In the genomic region with DNA sequence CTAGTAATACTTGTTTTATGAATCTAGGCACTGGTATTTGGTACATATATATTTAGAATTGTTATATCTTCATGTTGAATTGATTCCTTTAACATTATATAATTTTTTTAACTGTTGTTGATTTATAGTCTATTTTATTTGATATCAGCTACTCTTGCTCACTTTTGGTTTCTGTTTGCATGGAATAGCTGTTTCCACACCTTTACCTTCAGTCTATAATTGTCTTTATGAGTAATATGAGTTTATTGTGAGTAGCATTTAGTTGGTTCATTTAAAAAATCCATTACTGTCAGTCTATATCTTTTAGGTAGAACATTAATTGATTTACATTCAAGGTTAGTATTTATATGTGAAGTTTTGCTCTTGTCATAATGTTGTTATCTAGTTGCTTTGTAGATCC, we compare ENCODE assay signal across 1 cellular context.
TF ChIP-seq lines count a peak whose summit lies in the region.

No MANE protein-coding gene starts in this region.

TF ChIP-seq in SK-N-SH, 30 proteins besides CTCF, POLR2A, EP300 and RAD21 (continued from another document):
- TF ChIP-seq, protein P1, sequence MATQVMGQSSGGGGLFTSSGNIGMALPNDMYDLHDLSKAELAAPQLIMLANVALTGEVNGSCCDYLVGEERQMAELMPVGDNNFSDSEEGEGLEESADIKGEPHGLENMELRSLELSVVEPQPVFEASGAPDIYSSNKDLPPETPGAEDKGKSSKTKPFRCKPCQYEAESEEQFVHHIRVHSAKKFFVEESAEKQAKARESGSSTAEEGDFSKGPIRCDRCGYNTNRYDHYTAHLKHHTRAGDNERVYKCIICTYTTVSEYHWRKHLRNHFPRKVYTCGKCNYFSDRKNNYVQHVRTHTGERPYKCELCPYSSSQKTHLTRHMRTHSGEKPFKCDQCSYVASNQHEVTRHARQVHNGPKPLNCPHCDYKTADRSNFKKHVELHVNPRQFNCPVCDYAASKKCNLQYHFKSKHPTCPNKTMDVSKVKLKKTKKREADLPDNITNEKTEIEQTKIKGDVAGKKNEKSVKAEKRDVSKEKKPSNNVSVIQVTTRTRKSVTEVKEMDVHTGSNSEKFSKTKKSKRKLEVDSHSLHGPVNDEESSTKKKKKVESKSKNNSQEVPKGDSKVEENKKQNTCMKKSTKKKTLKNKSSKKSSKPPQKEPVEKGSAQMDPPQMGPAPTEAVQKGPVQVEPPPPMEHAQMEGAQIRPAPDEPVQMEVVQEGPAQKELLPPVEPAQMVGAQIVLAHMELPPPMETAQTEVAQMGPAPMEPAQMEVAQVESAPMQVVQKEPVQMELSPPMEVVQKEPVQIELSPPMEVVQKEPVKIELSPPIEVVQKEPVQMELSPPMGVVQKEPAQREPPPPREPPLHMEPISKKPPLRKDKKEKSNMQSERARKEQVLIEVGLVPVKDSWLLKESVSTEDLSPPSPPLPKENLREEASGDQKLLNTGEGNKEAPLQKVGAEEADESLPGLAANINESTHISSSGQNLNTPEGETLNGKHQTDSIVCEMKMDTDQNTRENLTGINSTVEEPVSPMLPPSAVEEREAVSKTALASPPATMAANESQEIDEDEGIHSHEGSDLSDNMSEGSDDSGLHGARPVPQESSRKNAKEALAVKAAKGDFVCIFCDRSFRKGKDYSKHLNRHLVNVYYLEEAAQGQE (IDR thresholded peaks at IDR 0.05; ENCODE audit: low read depth, low read length), result no peak
- TF ChIP-seq RFX5 (IDR thresholded peaks at IDR 0.05; ENCODE audit: low read length) (no peak), FOXJ3 (CRISPR knock-in tag; IDR thresholded peaks at IDR 0.05) (no peak), FOXM1 (IDR thresholded peaks at IDR 0.05; ENCODE audit: low read depth) (no peak), POLR2AphosphoS5 (IDR thresholded peaks at IDR 0.05; ENCODE audit: low read depth, low read length) (no peak)
